Comparison of ENCODE assay signal across 8 cellular contexts in the genomic region with DNA sequence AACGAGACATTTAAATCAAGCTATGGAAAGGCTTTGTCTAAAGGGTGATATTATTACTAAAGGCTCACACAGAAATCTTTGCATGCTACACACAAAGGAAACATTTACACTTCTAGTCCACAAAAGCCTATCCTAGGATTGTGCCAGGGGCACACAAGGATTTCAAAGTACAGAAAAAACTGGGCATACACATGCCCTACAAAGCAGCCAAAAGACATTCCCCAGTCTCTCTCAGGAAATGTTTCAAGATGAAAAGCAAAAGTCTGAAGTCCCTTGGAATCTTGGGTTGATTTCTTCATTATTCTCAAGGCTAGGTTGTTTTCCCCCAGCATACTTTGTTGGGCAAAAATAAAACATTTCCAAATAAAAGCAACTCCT. TPM values are rescaled to one million over a fixed set of nuclear protein-coding genes. Genes with fewer than 3 reads are reported as not detected.
DNase-seq lines count a peak whose midpoint lies in the region; ATAC-seq and TF ChIP-seq lines count a peak whose summit lies in the region.

No MANE protein-coding gene starts in this region.

- no peak for TF ChIP-seq EP300 in transverse colon (IDR thresholded peaks at IDR 0.05; ENCODE audit: low read depth)

- peak overlapping the region; percentile 86 for H3K27ac Mint-ChIP-seq in activated T-cell treated with anti-CD3 and anti-CD28 coated beads, Interleukin-2, amount 50 U/mL, for 72 hours

- no peak for ATAC-seq in activated T-cell treated with anti-CD3 and anti-CD28 coated beads, Interleukin-2, amount 50 U/mL, for 72 hours (replicated peaks in 1 of 2)
- ATAC-seq in lower lobe of right lung = no peak
- ATAC-seq in HG03159 (IDR thresholded peaks at IDR 0.05; ENCODE audit: unreplicated experiment) = no peak

- H3K9me3 ChIP-seq in lower lobe of right lung (no peaks in the 10 kb centered on the region), transverse colon (no peaks in the 10 kb centered on the region)

- in situ Hi-C loops in astrocyte of the spinal cord (cut with HindIII; ENCODE audit: low sequenced_read_pairs) (no loop called here), transverse colon (cut with MboI; ENCODE audit: low pct_ligation_motif_present in 1 of 4, low pct_unique_long_range_greater_than_20kb in 1 of 4, low sequenced_read_pairs in 3 of 4) (no loop called here)

- DNase-seq in activated T-cell treated with anti-CD3 and anti-CD28 coated beads, Interleukin-2, amount 50 U/mL, for 72 hours = no peak
- no peak for DNase-seq in activated T-cell treated with anti-CD3 and anti-CD28 coated beads, Interleukin-2, amount 50 U/mL, for 48 hours
- DNase-seq in astrocyte of the spinal cord (ENCODE audit: low read depth, low spot score) = no peak
- no peak for DNase-seq in lower lobe of right lung
- no peak for DNase-seq in transverse colon
- DNase-seq in NCI-H1436 treated with DMSO at 0.1 percent for 48 hours (lab: John Stamatoyannopoulos, UW) = no peak
- no peak for DNase-seq in activated CD4-positive, alpha-beta T cell treated with anti-CD3 and anti-CD28 coated beads, Interleukin-2, amount 50 U/mL, for 1 hour

- no peak for TF ChIP-seq CTCF in astrocyte of the spinal cord (IDR thresholded peaks at IDR 0.05; ENCODE audit: low read depth, low read length)
- TF ChIP-seq CTCF in lower lobe of right lung (IDR thresholded peaks at IDR 0.05) = no peak
- no peak for TF ChIP-seq CTCF in transverse colon (IDR thresholded peaks at IDR 0.05)

- H3K27me3 ChIP-seq in lower lobe of right lung (ENCODE audit: low read depth) (no peaks in the 10 kb centered on the region), transverse colon (no peaks in the 10 kb centered on the region)

- WGBS in transverse colon (ENCODE audit: low coverage in 1 of 2), 2 donors = 10% methylated on average over 1 of the region's 1 CpG; no CpG with 5 or more reads in 1 of the 2 donors

- H3K36me3 Mint-ChIP-seq in activated T-cell treated with anti-CD3 and anti-CD28 coated beads, Interleukin-2, amount 50 U/mL, for 72 hours (ENCODE audit: insufficient read depth in 2 of 2) = peaks cover 6 to 7% of the 10 kb centered on the region in 2 donors

- intact Hi-C loops in lower lobe of right lung (cut with DNase I) = no loop called here
- intact Hi-C loops in transverse colon (cut with DNase I; ENCODE audit: low total_unique reads) = loop anchor here (5.0 kb wide), 1 partner anchor 108 kb away; a partner anchor contains a TSS

- H3K27ac ChIP-seq in lower lobe of right lung (peak overlapping the region; percentile 97), transverse colon (peak overlapping the region; percentile 97 to 100 (median 98))

- H3K4me1 ChIP-seq in lower lobe of right lung (peaks cover 39% of the 10 kb centered on the region), transverse colon (peaks cover 13 to 48% (median 23%) of the 10 kb centered on the region in 4 donors)

- H3K4me3 ChIP-seq in astrocyte of the spinal cord (ENCODE audit: low read depth, low read length) (peak overlapping the region; percentile 90), lower lobe of right lung (peak overlapping the region; percentile 78), transverse colon (peak overlapping the region; percentile 83 to 99 (median 92))

- H3K36me3 ChIP-seq in lower lobe of right lung (no peaks in the 10 kb centered on the region), transverse colon (no peaks in the 10 kb centered on the region)

- no peaks in the 10 kb centered on the region for H3K27me3 Mint-ChIP-seq in activated T-cell treated with anti-CD3 and anti-CD28 coated beads, Interleukin-2, amount 50 U/mL, for 72 hours (ENCODE audit: low read depth)

- H3K4me3 Mint-ChIP-seq in activated T-cell treated with anti-CD3 and anti-CD28 coated beads, Interleukin-2, amount 50 U/mL, for 72 hours = peak overlapping the region; percentile 90 to 97

- no peaks in the 10 kb centered on the region for H3K9me3 Mint-ChIP-seq in activated T-cell treated with anti-CD3 and anti-CD28 coated beads, Interleukin-2, amount 50 U/mL, for 72 hours

- peaks cover 63% of the 10 kb centered on the region for H3K4me1 Mint-ChIP-seq in activated T-cell treated with anti-CD3 and anti-CD28 coated beads, Interleukin-2, amount 50 U/mL, for 72 hours (ENCODE audit: low read depth)

- TF ChIP-seq POLR2A in transverse colon (IDR thresholded peaks at IDR 0.05) = no peak

RNA-seq across cellular contexts. Expression of a gene that starts 1.7 kb away (rescaled TPM):
- total RNA-seq in activated T-cell treated with anti-CD3 and anti-CD28 coated beads, Interleukin-2, amount 50 U/mL, for 72 hours = 10 to 100 TPM; 64.5 to 71.0 TPM
- total RNA-seq in lower lobe of right lung (67.6 TPM), transverse colon (10 to 100 TPM; 16.3 to 44.9 (median 20.7) TPM)
